14 cellular contexts compared by ENCODE assay signal in the genomic region with DNA sequence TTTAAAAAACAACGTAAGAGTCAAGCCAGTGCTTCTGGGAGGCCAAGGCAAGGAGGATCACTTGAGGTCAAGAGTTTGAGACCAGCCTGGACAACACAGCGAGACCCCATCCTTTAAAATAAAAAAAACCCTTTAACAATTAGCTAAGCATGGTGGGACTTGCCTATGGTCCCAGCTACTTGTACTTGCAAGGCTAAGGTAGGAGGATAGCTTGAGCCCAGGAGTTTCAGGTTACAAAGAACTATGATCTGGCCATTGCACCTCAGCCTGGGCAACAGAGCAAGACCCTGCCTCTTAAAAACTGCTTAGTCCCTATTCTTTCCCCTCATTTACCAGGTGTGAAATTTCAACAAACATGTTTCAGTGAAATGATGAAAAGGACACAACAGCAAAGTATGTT.
"Had no signal": no experiment of that assay in that cellular context is flagged by ENCODE, and none has a peak within 500 bp of the region (broad histone marks: within the 10 kb centered on the region; RNA-seq: fewer than 3 reads in every experiment).

No MANE protein-coding gene starts in this region.

- H3K27me3 Mint-ChIP-seq: activated CD4-positive, alpha-beta memory T cell treated with anti-CD3 and anti-CD28 coated beads, Interleukin-2, amount 10 ng/mL, durations not matched to agents 7 days and 5 days; type B pancreatic cell had no signal

- DNase-seq: activated CD4-positive, alpha-beta memory T cell treated with anti-CD3 and anti-CD28 coated beads, Interleukin-2, amount 10 ng/mL, durations not matched to agents 7 days and 5 days; activated CD4-positive, alpha-beta T cell treated with anti-CD3 and anti-CD28 coated beads for 1 hour; activated gamma-delta T cell; colonic mucosa; heart right ventricle; left ventricle myocardium superior; ovary; SJCRH30; stimulated activated CD4-positive, alpha-beta T cell treated with anti-CD3 and anti-CD28 coated beads, Interleukin-4, amount 100 ng/mL, for 24 hours; substantia nigra; SW 1271; T-helper 9 cell had no signal

- H3K4me3 Mint-ChIP-seq: activated CD4-positive, alpha-beta memory T cell treated with anti-CD3 and anti-CD28 coated beads, Interleukin-2, amount 10 ng/mL, durations not matched to agents 7 days and 5 days; neural crest cell; type B pancreatic cell had no signal

- H3K9me3 Mint-ChIP-seq: activated CD4-positive, alpha-beta memory T cell treated with anti-CD3 and anti-CD28 coated beads, Interleukin-2, amount 10 ng/mL, durations not matched to agents 7 days and 5 days; neural crest cell; type B pancreatic cell had no signal

- ATAC-seq: heart right ventricle, left ventricle myocardium superior had no signal

- H3K27ac Mint-ChIP-seq: activated CD4-positive, alpha-beta memory T cell treated with anti-CD3 and anti-CD28 coated beads, Interleukin-2, amount 10 ng/mL, durations not matched to agents 7 days and 5 days; type B pancreatic cell had no signal
